In the genomic region with DNA sequence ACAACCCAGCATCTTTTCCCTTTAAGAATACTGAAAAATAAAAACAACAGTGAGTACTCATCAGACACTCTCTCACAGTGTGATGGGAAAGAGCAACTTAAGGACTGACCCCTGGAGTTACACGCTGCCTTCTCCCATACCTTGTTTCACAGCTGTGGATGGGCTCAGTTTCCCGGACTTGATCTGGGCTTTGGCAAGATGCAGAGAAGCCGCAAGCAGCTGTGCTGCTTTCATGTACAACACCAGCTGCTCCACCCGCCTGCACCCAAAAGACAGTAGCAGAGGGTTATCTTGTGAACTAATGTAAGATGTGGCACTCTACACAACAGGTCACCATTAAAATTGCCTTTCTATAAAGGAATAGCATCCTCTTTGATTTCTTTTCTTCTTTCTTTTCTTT, we compare ENCODE assay signal across 33 cellular contexts. TPM values are rescaled to one million over a fixed set of nuclear protein-coding genes. Genes with fewer than 3 reads are reported as not detected.
"Had no signal": no experiment of that assay in that cellular context is flagged by ENCODE, and none has a peak within 500 bp of the region (broad histone marks: within the 10 kb centered on the region; RNA-seq: fewer than 3 reads in every experiment).

No MANE protein-coding gene starts in this region.

- H3K4me3 Mint-ChIP-seq: activated CD4-positive, alpha-beta memory T cell treated with anti-CD3 and anti-CD28 coated beads for 36 hours; activated CD4-positive, alpha-beta T cell treated with anti-CD3 and anti-CD28 coated beads for 36 hours; activated CD4-positive, alpha-beta T cell treated with anti-CD3 and anti-CD28 coated beads, Interleukin-2, amount 10 ng/mL, durations not matched to agents 24 days and 14 days; activated CD8-positive, alpha-beta memory T cell treated with anti-CD3 and anti-CD28 coated beads, Interleukin-2, amount 10 ng/mL, durations not matched to agents 7 days and 5 days; activated CD8-positive, alpha-beta T cell treated with anti-CD3 and anti-CD28 coated beads, Interleukin-2, amount 10 ng/mL, durations not matched to agents 7 days and 5 days; activated naive CD4-positive, alpha-beta T cell treated with anti-CD3 and anti-CD28 coated beads for 36 hours; activated naive CD4-positive, alpha-beta T cell treated with anti-CD3 and anti-CD28 coated beads, Interleukin-2, amount 50 U/mL, for 24 hours; activated naive CD8-positive, alpha-beta T cell treated with anti-CD3 and anti-CD28 coated beads for 36 hours; activated naive CD8-positive, alpha-beta T cell treated with anti-CD3 and anti-CD28 coated beads, Interleukin-2, amount 50 U/mL, for 24 hours; activated T-helper 1 cell treated with anti-CD3 and anti-CD28 coated beads, Interleukin-12 subunit alpha, Interleukin-12 subunit beta, Interleukin-2, Interleukin-4 antibody, amounts not matched to agents 30 ng/mL and 10 ng/mL and 1 ng/mL, durations not matched to agents 14 hours and 24 hours and 36 hours; endodermal cell; T-helper 17 cell; T-helper 2 cell treated with Interferon-gamma antibody and Interleukin-4, amounts not matched to agents 5 μg/mL and 100 μg/mL, for 36 hours had no signal

- H3K9me3 ChIP-seq: adrenal gland, body of pancreas, colonic mucosa, heart left ventricle had no signal

- H3K36me3 ChIP-seq: colonic mucosa had no signal

- H3K9me3 Mint-ChIP-seq: activated CD4-positive, alpha-beta memory T cell treated with anti-CD3 and anti-CD28 coated beads for 36 hours; activated CD4-positive, alpha-beta T cell treated with anti-CD3 and anti-CD28 coated beads, Interleukin-2, amount 10 ng/mL, durations not matched to agents 24 days and 14 days; activated naive CD4-positive, alpha-beta T cell treated with anti-CD3 and anti-CD28 coated beads for 36 hours; activated naive CD4-positive, alpha-beta T cell treated with anti-CD3 and anti-CD28 coated beads, Interleukin-2, amount 50 U/mL, for 24 hours; activated naive CD8-positive, alpha-beta T cell treated with anti-CD3 and anti-CD28 coated beads for 36 hours; activated naive CD8-positive, alpha-beta T cell treated with anti-CD3 and anti-CD28 coated beads, Interleukin-2, amount 50 U/mL, for 24 hours; activated T-helper 1 cell treated with anti-CD3 and anti-CD28 coated beads, Interleukin-12 subunit alpha, Interleukin-12 subunit beta, Interleukin-2, Interleukin-4 antibody, amounts not matched to agents 30 ng/mL and 10 ng/mL and 1 ng/mL, durations not matched to agents 14 hours and 24 hours and 36 hours; activated T-helper 2 cell treated with anti-CD3 and anti-CD28 coated beads, Interferon-gamma antibody, Interleukin-2, Interleukin-4, amounts not matched to agents 10 μg/mL and 5 μg/mL and 100 μg/mL, durations not matched to agents 14 hours and 24 hours and 36 hours; endodermal cell; T-helper 2 cell treated with Interferon-gamma antibody and Interleukin-4, amounts not matched to agents 5 μg/mL and 100 μg/mL, for 36 hours had no signal

- DNase-seq: activated CD4-positive, alpha-beta memory T cell treated with anti-CD3 and anti-CD28 coated beads for 36 hours; activated CD4-positive, alpha-beta T cell treated with anti-CD3 and anti-CD28 coated beads for 36 hours; activated CD4-positive, alpha-beta T cell treated with anti-CD3 and anti-CD28 coated beads, Interleukin-2, amount 10 ng/mL, durations not matched to agents 24 days and 14 days; activated CD4-positive, CD25-positive, alpha-beta regulatory T cell; activated CD4-positive, CD25-positive, alpha-beta regulatory T cell treated with anti-CD3 and anti-CD28 coated beads, Interleukin-2, amount 50 U/mL, for 72 hours; activated CD8-positive, alpha-beta memory T cell treated with anti-CD3 and anti-CD28 coated beads, Interleukin-2, amount 10 ng/mL, durations not matched to agents 7 days and 5 days; activated CD8-positive, alpha-beta memory T cell treated with anti-CD3 and anti-CD28 coated beads, Interleukin-2, amount 50 U/mL, for 4 hours; activated CD8-positive, alpha-beta T cell treated with anti-CD3 and anti-CD28 coated beads, Interleukin-2, amount 10 ng/mL, durations not matched to agents 7 days and 5 days; activated effector memory CD4-positive, alpha-beta T cell treated with anti-CD3 and anti-CD28 coated beads, Interleukin-2, amount 50 U/mL, for 16 hours; activated naive CD4-positive, alpha-beta T cell treated with anti-CD3 and anti-CD28 coated beads for 36 hours; activated naive CD8-positive, alpha-beta T cell treated with anti-CD3 and anti-CD28 coated beads for 36 hours; activated naive CD8-positive, alpha-beta T cell treated with anti-CD3 and anti-CD28 coated beads, Interleukin-2, amount 50 U/mL, for 24 hours; activated T-cell treated with anti-CD3 and anti-CD28 coated beads, Interleukin-2, amount 50 U/mL, for 1 hour; activated T-cell treated with anti-CD3 and anti-CD28 coated beads, Interleukin-2, amount 50 U/mL, for 48 hours; adrenal gland; amygdala; aorta; body of pancreas; central memory CD4-positive, alpha-beta T cell; cerebellar nuclear complex; colonic mucosa; effector CD8-positive, alpha-beta T cell; endodermal cell; foreskin fibroblast; heart left ventricle; T-helper 1 cell; T-helper 17 cell; T1000 had no signal

- H3K4me1 Mint-ChIP-seq: activated CD4-positive, alpha-beta T cell treated with anti-CD3 and anti-CD28 coated beads, Interleukin-2, amount 10 ng/mL, durations not matched to agents 24 days and 14 days; activated naive CD8-positive, alpha-beta T cell treated with anti-CD3 and anti-CD28 coated beads for 36 hours; activated naive CD8-positive, alpha-beta T cell treated with anti-CD3 and anti-CD28 coated beads, Interleukin-2, amount 50 U/mL, for 24 hours; endodermal cell had no signal

- H3K4me3 ChIP-seq: adrenal gland, body of pancreas, colonic mucosa, heart left ventricle had no signal

- H3K27ac Mint-ChIP-seq: activated CD4-positive, alpha-beta memory T cell treated with anti-CD3 and anti-CD28 coated beads for 36 hours; activated CD4-positive, alpha-beta T cell treated with anti-CD3 and anti-CD28 coated beads for 36 hours; activated CD4-positive, alpha-beta T cell treated with anti-CD3 and anti-CD28 coated beads, Interleukin-2, amount 10 ng/mL, durations not matched to agents 24 days and 14 days; activated CD8-positive, alpha-beta memory T cell treated with anti-CD3 and anti-CD28 coated beads, Interleukin-2, amount 10 ng/mL, durations not matched to agents 7 days and 5 days; activated CD8-positive, alpha-beta T cell treated with anti-CD3 and anti-CD28 coated beads, Interleukin-2, amount 10 ng/mL, durations not matched to agents 7 days and 5 days; activated naive CD4-positive, alpha-beta T cell treated with anti-CD3 and anti-CD28 coated beads for 36 hours; activated naive CD4-positive, alpha-beta T cell treated with anti-CD3 and anti-CD28 coated beads, Interleukin-2, amount 50 U/mL, for 24 hours; activated naive CD8-positive, alpha-beta T cell treated with anti-CD3 and anti-CD28 coated beads for 36 hours; activated naive CD8-positive, alpha-beta T cell treated with anti-CD3 and anti-CD28 coated beads, Interleukin-2, amount 50 U/mL, for 24 hours; activated T-helper 1 cell treated with anti-CD3 and anti-CD28 coated beads, Interleukin-12 subunit alpha, Interleukin-12 subunit beta, Interleukin-2, Interleukin-4 antibody, amounts not matched to agents 30 ng/mL and 10 ng/mL and 1 ng/mL, durations not matched to agents 14 hours and 24 hours and 36 hours; activated T-helper 2 cell treated with anti-CD3 and anti-CD28 coated beads, Interferon-gamma antibody, Interleukin-2, Interleukin-4, amounts not matched to agents 10 μg/mL and 5 μg/mL and 100 μg/mL, durations not matched to agents 14 hours and 24 hours and 36 hours; endodermal cell; T-helper 17 cell; T-helper 2 cell treated with Interferon-gamma antibody and Interleukin-4, amounts not matched to agents 5 μg/mL and 100 μg/mL, for 36 hours had no signal

- H3K27ac ChIP-seq: adrenal gland, body of pancreas, colonic mucosa, heart left ventricle had no signal

- H3K4me1 ChIP-seq: adrenal gland, body of pancreas, colonic mucosa, heart left ventricle had no signal

- H3K27me3 ChIP-seq: adrenal gland, body of pancreas, colonic mucosa, heart left ventricle had no signal

- H3K27me3 Mint-ChIP-seq: activated CD4-positive, alpha-beta memory T cell treated with anti-CD3 and anti-CD28 coated beads for 36 hours; activated CD4-positive, alpha-beta T cell treated with anti-CD3 and anti-CD28 coated beads for 36 hours; activated CD4-positive, alpha-beta T cell treated with anti-CD3 and anti-CD28 coated beads, Interleukin-2, amount 10 ng/mL, durations not matched to agents 24 days and 14 days; activated CD8-positive, alpha-beta memory T cell treated with anti-CD3 and anti-CD28 coated beads, Interleukin-2, amount 10 ng/mL, durations not matched to agents 7 days and 5 days; activated naive CD4-positive, alpha-beta T cell treated with anti-CD3 and anti-CD28 coated beads, Interleukin-2, amount 50 U/mL, for 24 hours; activated naive CD8-positive, alpha-beta T cell treated with anti-CD3 and anti-CD28 coated beads for 36 hours; activated naive CD8-positive, alpha-beta T cell treated with anti-CD3 and anti-CD28 coated beads, Interleukin-2, amount 50 U/mL, for 24 hours; T-helper 17 cell had no signal

RNA-seq across cellular contexts. Expression of a gene that starts 32.7 kb away (rescaled TPM):
- total RNA-seq: activated CD4-positive, alpha-beta T cell treated with anti-CD3 and anti-CD28 coated beads for 36 hours; activated CD4-positive, alpha-beta T cell treated with anti-CD3 and anti-CD28 coated beads, Interleukin-2, amount 10 ng/mL, durations not matched to agents 24 days and 14 days; activated CD8-positive, alpha-beta memory T cell treated with anti-CD3 and anti-CD28 coated beads for 36 hours; activated CD8-positive, alpha-beta T cell treated with anti-CD3 and anti-CD28 coated beads, Interleukin-2, amount 10 ng/mL, durations not matched to agents 7 days and 5 days; activated naive CD4-positive, alpha-beta T cell treated with anti-CD3 and anti-CD28 coated beads for 36 hours; activated T-helper 1 cell treated with anti-CD3 and anti-CD28 coated beads, Interleukin-12 subunit alpha, Interleukin-12 subunit beta, Interleukin-2, Interleukin-4 antibody, amounts not matched to agents 30 ng/mL and 10 ng/mL and 1 ng/mL, durations not matched to agents 14 hours and 24 hours and 36 hours; activated T-helper 2 cell treated with anti-CD3 and anti-CD28 coated beads, Interferon-gamma antibody, Interleukin-2, Interleukin-4, amounts not matched to agents 10 μg/mL and 5 μg/mL and 100 μg/mL, durations not matched to agents 14 hours and 24 hours and 36 hours; T-helper 17 cell had no signal
